Comparison of ENCODE assay signal across 22 cellular contexts in genomic region chr1:241771117-241771516, GRCh38.
DNase-seq lines count a peak whose midpoint lies in the region; ATAC-seq, FAIRE-seq and TF ChIP-seq lines count a peak whose summit lies in the region.
"Had no signal": no experiment of that assay in that cellular context is flagged by ENCODE, and none has a peak within 500 bp of the region (broad histone marks: within the 10 kb centered on the region; RNA-seq: fewer than 3 reads in every experiment).

No MANE protein-coding gene starts in this region.

- no peak for FAIRE-seq in small intestine (lab: Jason Lieb, UNC)
- FAIRE-seq: A549, GM12892, GM19239 had no signal

- no peaks in the 10 kb centered on the region for H3K79me2 ChIP-seq in MM.1S (ENCODE audit: low read length)

- H3K9me3 ChIP-seq in MM.1S (replicated peaks; ENCODE audit: insufficient read depth, low read length), result no peaks in the 10 kb centered on the region
- H3K9me3 ChIP-seq in small intestine (ENCODE audit: control insufficient read depth, low read depth), result no peaks in the 10 kb centered on the region
- H3K9me3 ChIP-seq: A549 had no signal

- intact Hi-C loops in posterior cingulate gyrus (cut with DNase I), result no loop called here

- ATAC-seq in GM21717 (IDR thresholded peaks at IDR 0.05; ENCODE audit: unreplicated experiment), result peak; percentile 65
- ATAC-seq: A549, GM23338, HCT116 had no signal

- H3K4me2 ChIP-seq in MM.1S (ENCODE audit: low read depth, low read length), result peak overlapping the region; percentile 60
- H3K4me2 ChIP-seq: A549, GM23338 had no signal

- DNase-seq in MM.1S (peak; percentile 60), OCI-M1 (lab: John Stamatoyannopoulos, UW) (peak; percentile 84), small intestine (peak; percentile 20), occipital lobe (lab: John Stamatoyannopoulos, UW) (no peak), AML-193 (lab: John Stamatoyannopoulos, UW) (no peak), posterior cingulate gyrus (no peak)
- DNase-seq: 8988T; ACHN; C1 segment of cervical spinal cord; Calu3; CD4-positive, alpha-beta memory T cell; COR-L47; DMS53; DMS79 treated with DMSO at 0.1 percent for 48 hours; GF-D8; H9 had no signal

- WGBS in small intestine, 3 donors, result 23 to 53% (median 31%) methylated on average over 2 of the region's 2 CpGs

- H3K4me1 ChIP-seq in MM.1S (ENCODE audit: low read length), result peaks cover 22% of the 10 kb centered on the region
- no peaks in the 10 kb centered on the region for H3K4me1 ChIP-seq in small intestine (ENCODE audit: control insufficient read depth in 2 of 2, insufficient read depth in 1 of 2, low read depth in 1 of 2, low read length in 1 of 2)
- H3K4me1 ChIP-seq: A549 had no signal

- H3K27me3 ChIP-seq in MM.1S (replicated peaks; ENCODE audit: insufficient read depth, low read length) (no peaks in the 10 kb centered on the region), small intestine (ENCODE audit: control insufficient read depth in 2 of 2, insufficient read depth in 2 of 2, low read length in 2 of 2) (no peaks in the 10 kb centered on the region)

- TF ChIP-seq CTCF in MM.1S (IDR thresholded peaks at IDR 0.05; ENCODE audit: low read length), result no peak

- peak overlapping the region; percentile 71 for H2AFZ ChIP-seq in MM.1S (ENCODE audit: low read length)
- H2AFZ ChIP-seq: GM23338 had no signal

- H3K27ac ChIP-seq in MM.1S (ENCODE audit: low read length), result peak overlapping the region; percentile 29; the same call in 1 of the 2 replicates
- H3K27ac ChIP-seq in small intestine (ENCODE audit: low read depth in 1 of 2, low read length in 1 of 2), result no peak overlapping the region
- H3K27ac ChIP-seq: A549 had no signal

- no peaks in the 10 kb centered on the region for H4K20me1 ChIP-seq in MM.1S (ENCODE audit: insufficient read depth, low read length)

- 0 out of 2 replicates have a peak, but pooled peaks cover 3% of the 10 kb centered on the region for H3F3A ChIP-seq in MM.1S (ENCODE audit: insufficient read depth, low read length)

- H3K36me3 ChIP-seq in MM.1S (replicated peaks; ENCODE audit: insufficient read depth, low read length) (no peaks in the 10 kb centered on the region), small intestine (ENCODE audit: control insufficient read depth in 2 of 2, insufficient read depth in 2 of 2, low read length in 2 of 2) (no peaks in the 10 kb centered on the region)

- no peaks in the 10 kb centered on the region for H3K9me2 ChIP-seq in MM.1S (replicated peaks; ENCODE audit: insufficient read depth, low read length)

- no peak overlapping the region for H3K9ac ChIP-seq in MM.1S (ENCODE audit: low read length)

- H3K4me3 ChIP-seq in MM.1S (ENCODE audit: low read length) (peak overlapping the region; percentile 39), small intestine (ENCODE audit: low read depth in 1 of 2, low read length in 2 of 2) (no peak overlapping the region)
- H3K4me3 ChIP-seq: A549, GM23338 had no signal

Comparison
In these comparisons a context has a peak if more than half of its experiments do, and no peak if none do; other contexts are left out.
1. DNase-seq: peak in MM.1S (single experiment), OCI-M1 (single experiment) and small intestine (single experiment); none in occipital lobe (single experiment), AML-193 (0 of 2) and posterior cingulate gyrus (0 of 10).